ENCODE assay signal across 25 cellular contexts in the genomic region with DNA sequence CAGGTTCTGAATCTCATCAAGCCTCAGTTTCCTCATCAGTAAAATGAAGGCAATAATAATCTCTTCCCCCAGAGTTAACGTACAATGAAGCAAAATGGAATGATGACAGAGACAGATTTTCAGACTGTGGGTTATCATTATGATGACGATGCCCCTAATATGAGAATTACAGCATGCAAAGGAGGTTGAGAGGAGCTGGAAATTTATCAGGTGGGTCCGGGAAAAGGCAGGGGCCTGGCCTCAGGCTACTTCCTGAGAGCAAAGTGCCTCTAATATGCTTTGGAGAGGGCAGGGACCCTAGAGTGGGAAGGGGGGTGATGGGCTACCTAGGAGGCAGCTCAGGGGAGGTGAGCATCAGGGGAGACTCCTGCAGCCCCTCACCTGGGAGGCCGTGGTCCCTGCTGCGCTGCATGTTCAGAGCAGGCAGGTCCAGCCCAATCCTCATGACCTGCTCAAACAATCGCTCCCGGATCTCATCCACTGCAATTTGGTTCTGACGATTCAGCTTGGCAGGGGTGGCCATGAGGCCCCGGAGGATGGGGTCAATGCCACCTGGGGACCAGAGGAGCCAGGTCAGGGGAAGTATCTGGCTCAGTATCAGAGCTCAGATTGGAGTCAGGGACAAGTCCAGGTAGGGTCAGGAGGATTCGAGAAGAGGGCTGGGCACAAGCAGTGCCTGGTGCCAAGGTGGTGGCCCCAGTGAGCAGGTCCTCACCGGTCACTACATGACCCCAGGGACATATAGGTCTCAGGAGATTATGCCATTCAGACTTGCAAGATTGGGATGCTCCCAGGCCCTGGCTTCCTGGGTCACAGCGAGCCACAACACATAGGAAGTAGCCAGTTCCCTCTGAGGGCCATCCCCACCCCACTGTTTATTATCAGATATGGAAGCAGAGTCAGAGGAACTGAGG. TPM values are rescaled to one million over a fixed set of nuclear protein-coding genes. Genes with fewer than 3 reads are reported as not detected.
"Had no signal": no experiment of that assay in that cellular context is flagged by ENCODE, and none has a peak within 500 bp of the region (broad histone marks: within the 10 kb centered on the region; RNA-seq: fewer than 3 reads in every experiment).

No MANE protein-coding gene starts in this region.

- H3K9me3 ChIP-seq: left lung, psoas muscle, sigmoid colon, upper lobe of right lung had no signal

- ATAC-seq: foreskin keratinocyte, left lung, psoas muscle, T-cell, upper lobe of right lung had no signal

- H3K4me1 ChIP-seq: foreskin keratinocyte, psoas muscle, sigmoid colon, upper lobe of right lung had no signal

- H3K4me3 Mint-ChIP-seq: activated naive CD8-positive, alpha-beta T cell treated with anti-CD3 and anti-CD28 coated beads, Interleukin-2, amount 10 ng/mL, durations not matched to agents 7 days and 5 days; brain; endodermal cell; T-cell had no signal

- H3K9me3 Mint-ChIP-seq: activated naive CD8-positive, alpha-beta T cell treated with anti-CD3 and anti-CD28 coated beads, Interleukin-2, amount 10 ng/mL, durations not matched to agents 7 days and 5 days; endodermal cell; T-cell had no signal

- H3K4me3 ChIP-seq: left lung, psoas muscle, sigmoid colon, SK-N-MC, upper lobe of right lung had no signal

- H3K27me3 ChIP-seq: upper lobe of right lung had no signal

- H3K27ac Mint-ChIP-seq: activated naive CD8-positive, alpha-beta T cell treated with anti-CD3 and anti-CD28 coated beads, Interleukin-2, amount 10 ng/mL, durations not matched to agents 7 days and 5 days; brain; endodermal cell; T-cell had no signal

- DNase-seq: activated CD4-positive, alpha-beta T cell treated with anti-CD3 and anti-CD28 coated beads, Interleukin-2, amount 50 U/mL, for 1 hour; activated naive CD4-positive, alpha-beta T cell treated with Interleukin-2 at 50 U/mL for 16 hours; activated naive CD8-positive, alpha-beta T cell treated with anti-CD3 and anti-CD28 coated beads, Interleukin-2, amount 10 ng/mL, durations not matched to agents 7 days and 5 days; anterior cingulate cortex; caudate nucleus; endodermal cell; foreskin keratinocyte; kidney; left lung; psoas muscle; sigmoid colon; stimulated activated CD4-positive, alpha-beta T cell treated with anti-CD3 and anti-CD28 coated beads, Interleukin-4, amount 100 ng/mL, for 4 hours; stimulated activated naive CD4-positive, alpha-beta T cell; T-cell; T1000; upper lobe of right lung had no signal

- H3K27ac ChIP-seq: epithelial cell of prostate, foreskin keratinocyte, left lung, psoas muscle, sigmoid colon, SK-N-MC, upper lobe of right lung had no signal

- H3K4me1 Mint-ChIP-seq: activated naive CD8-positive, alpha-beta T cell treated with anti-CD3 and anti-CD28 coated beads, Interleukin-2, amount 10 ng/mL, durations not matched to agents 7 days and 5 days; endodermal cell; T-cell had no signal

- H3K36me3 Mint-ChIP-seq: activated naive CD8-positive, alpha-beta T cell treated with anti-CD3 and anti-CD28 coated beads, Interleukin-2, amount 10 ng/mL, durations not matched to agents 7 days and 5 days; brain; T-cell had no signal

- FAIRE-seq: colon, kidney had no signal

- H3K36me3 ChIP-seq: left lung, sigmoid colon, upper lobe of right lung had no signal

RNA-seq across cellular contexts. Expression of gene MPO, which starts 8.1 kb away (rescaled TPM):
- total RNA-seq: activated CD8-positive, alpha-beta memory T cell treated with anti-CD3 and anti-CD28 coated beads for 36 hours; activated naive CD8-positive, alpha-beta T cell treated with anti-CD3 and anti-CD28 coated beads, Interleukin-2, amount 10 ng/mL, durations not matched to agents 7 days and 5 days; endodermal cell; fibroblast of lung; foreskin keratinocyte; lung microvascular endothelial cell had no signal
- polyA plus RNA-seq: foreskin keratinocyte, neural cell had no signal

RNA-seq across cellular contexts. Expression of gene LPO, which starts 34.2 kb away (rescaled TPM):
- total RNA-seq: activated CD8-positive, alpha-beta memory T cell treated with anti-CD3 and anti-CD28 coated beads for 36 hours; activated naive CD8-positive, alpha-beta T cell treated with anti-CD3 and anti-CD28 coated beads, Interleukin-2, amount 10 ng/mL, durations not matched to agents 7 days and 5 days; endodermal cell; fibroblast of lung; foreskin keratinocyte; kidney; lung microvascular endothelial cell; myocyte; psoas muscle; sigmoid colon; T-cell; upper lobe of right lung had no signal
- polyA plus RNA-seq: fibroblast of lung, foreskin keratinocyte, neural cell, sigmoid colon had no signal
